12 cellular contexts compared by ENCODE assay signal in genomic region chr10:77872947-77873557, GRCh38. TPM values are rescaled to one million over a fixed set of nuclear protein-coding genes. Genes with fewer than 3 reads are reported as not detected.
DNase-seq lines count a peak whose midpoint lies in the region; ATAC-seq and TF ChIP-seq lines count a peak whose summit lies in the region.
"Had no signal": no experiment of that assay in that cellular context is flagged by ENCODE, and none has a peak within 500 bp of the region (broad histone marks: within the 10 kb centered on the region; RNA-seq: fewer than 3 reads in every experiment).

No MANE protein-coding gene starts in this region.

- no peak for TF ChIP-seq RAD21 in HCT116 (IDR thresholded peaks at IDR 0.05; ENCODE audit: low read depth)

- H2AFZ ChIP-seq in HCT116 (ENCODE audit: low read depth, low read length, poor library complexity, severe bottlenecking), result no peak overlapping the region

- no peak for TF ChIP-seq POLR2A in HCT116 (IDR thresholded peaks at IDR 0.05; ENCODE audit: borderline replicate concordance, extremely low read depth, insufficient read depth, insufficient read length)

- CTCF ChIA-PET in HCT116 (lab: Charles Lee), result interaction anchor here (1.1 to 2.8 kb wide), 6 partner anchors 17 to 157 kb away, joined by 3 to 18 read pairs (median 4); partner anchors contain the start of gene POLR3A

- peak; percentile 23 for ATAC-seq in HCT116
- peak; percentile 30 for ATAC-seq in foreskin keratinocyte
- ATAC-seq in stimulated activated naive B cell treated with anti-CD40 and anti-IgM and Interleukin-4, amounts not matched to agents 10 μg/mL and 1 μg/mL and 100 μg/mL, for 72 hours (replicated peaks), result no peak

- H4K20me1 ChIP-seq in HCT116 (ENCODE audit: insufficient read depth), result no peaks in the 10 kb centered on the region

- H3K4me2 ChIP-seq in HCT116 (ENCODE audit: low read length), result peak overlapping the region; percentile 75

- H3K9me3 Mint-ChIP-seq in activated naive CD8-positive, alpha-beta T cell treated with anti-CD3 and anti-CD28 coated beads for 36 hours, result no peaks in the 10 kb centered on the region
- peaks cover 0 to 4% of the 10 kb centered on the region in 2 donors for H3K9me3 Mint-ChIP-seq in stimulated activated naive B cell treated with anti-CD40 and anti-IgM and Interleukin-4, amounts not matched to agents 10 μg/mL and 1 μg/mL and 100 μg/mL, for 72 hours
- H3K9me3 Mint-ChIP-seq: dendritic cell treated with granulocyte-macrophage colony-stimulating factor and Interleukin-4, amounts not matched to agents 40 ng/mL and 50 ng/mL, for 4 days had no signal

- H3K27ac Mint-ChIP-seq in activated naive CD8-positive, alpha-beta T cell treated with anti-CD3 and anti-CD28 coated beads for 36 hours, result peak overlapping the region; percentile 80
- peak overlapping the region; percentile 82 for H3K27ac Mint-ChIP-seq in stimulated activated naive B cell treated with anti-CD40 and anti-IgM and Interleukin-4, amounts not matched to agents 10 μg/mL and 1 μg/mL and 100 μg/mL, for 72 hours
- H3K27ac Mint-ChIP-seq: dendritic cell treated with granulocyte-macrophage colony-stimulating factor and Interleukin-4, amounts not matched to agents 40 ng/mL and 50 ng/mL, for 4 days had no signal

- POLR2A ChIA-PET in HCT116 (lab: Charles Lee), result interaction anchor here (1.0 to 1.4 kb wide), 3 partner anchors 8 to 76 kb away, joined by 3 to 9 read pairs (median 5); no protein-coding TSS in a partner anchor

- H3K9me2 ChIP-seq in HCT116 (ENCODE audit: insufficient read depth), result no peaks in the 10 kb centered on the region

- H3K27me3 Mint-ChIP-seq in activated naive CD8-positive, alpha-beta T cell treated with anti-CD3 and anti-CD28 coated beads for 36 hours, result peaks cover under 1% of the 10 kb centered on the region
- H3K27me3 Mint-ChIP-seq in stimulated activated naive B cell treated with anti-CD40 and anti-IgM and Interleukin-4, amounts not matched to agents 10 μg/mL and 1 μg/mL and 100 μg/mL, for 72 hours, result no peaks in the 10 kb centered on the region

- H3K4me3 ChIP-seq in HCT116 (replicated peaks in 1 of 2; ENCODE audit: low read depth in 1 of 2, low read length in 2 of 2), result no peak overlapping the region; a peak in 1 of 4 replicates
- H3K4me3 ChIP-seq: HAP-1, SK-N-MC had no signal

- DNase-seq in HCT116 (ENCODE audit: low read depth, low spot score) (no peak), foreskin keratinocyte (peak in 1 of 2 donors; percentile 72), HT-29 (ENCODE audit: low spot score) (no peak), NAMALWA (ENCODE audit: low spot score) (no peak), DMS114 treated with DMSO at 0.1 percent for 48 hours (lab: John Stamatoyannopoulos, UW; ENCODE audit: unreplicated experiment) (no peak), NCI-H1417 (lab: John Stamatoyannopoulos, UW) (no peak)
- DNase-seq in activated naive CD8-positive, alpha-beta T cell treated with anti-CD3 and anti-CD28 coated beads for 36 hours, result no peak
- DNase-seq in stimulated activated naive B cell treated with anti-CD40 and anti-IgM and Interleukin-4, amounts not matched to agents 10 μg/mL and 1 μg/mL and 100 μg/mL, for 72 hours, result no peak
- DNase-seq: activated CD4-positive, alpha-beta T cell treated with anti-CD3 and anti-CD28 coated beads for 1 hour had no signal

- TF ChIP-seq CTCF in HCT116 (IDR thresholded peaks at IDR 0.05 in 2 of 3, conservative IDR thresholded peaks at IDR 0.05 in 1 of 3; ENCODE audit: borderline replicate concordance in 1 of 3, insufficient read depth in 1 of 3, low read depth in 2 of 3, low read length in 2 of 3) (no peak), foreskin keratinocyte (conservative IDR thresholded peaks at IDR 0.05) (no peak)

- no peaks in the 10 kb centered on the region for H3K36me3 ChIP-seq in HCT116 (ENCODE audit: control insufficient read depth in 1 of 2, insufficient read depth in 2 of 2, low read length in 2 of 2)
- H3K36me3 ChIP-seq: HAP-1 had no signal

- H3K79me2 ChIP-seq in HCT116 (ENCODE audit: insufficient read depth, low read length), result peaks cover 47% of the 10 kb centered on the region

- H3K4me1 Mint-ChIP-seq in activated naive CD8-positive, alpha-beta T cell treated with anti-CD3 and anti-CD28 coated beads for 36 hours, result peaks cover 14% of the 10 kb centered on the region
- H3K4me1 Mint-ChIP-seq in stimulated activated naive B cell treated with anti-CD40 and anti-IgM and Interleukin-4, amounts not matched to agents 10 μg/mL and 1 μg/mL and 100 μg/mL, for 72 hours, result peaks cover 19 to 31% of the 10 kb centered on the region in 2 donors

- H3K27ac ChIP-seq in HCT116 (ENCODE audit: low read depth, low read length) (peak overlapping the region; percentile 83), foreskin keratinocyte (peak overlapping the region; percentile 38)
- H3K27ac ChIP-seq: SK-N-MC had no signal

- RAD21 ChIA-PET in HCT116 (lab: Charles Lee; ENCODE audit: low non-redundant PET in 1 of 2, low total read pairs in 2 of 2, uncharacterized antibody in 2 of 2, unreplicated experiment in 2 of 2), result interaction anchor here (0.8 to 1.2 kb wide), 3 partner anchors 16 to 101 kb away, joined by 3 to 4 read pairs (median 4); no protein-coding TSS in a partner anchor

- H3K4me1 ChIP-seq in HCT116 (ENCODE audit: control insufficient read depth in 1 of 2, insufficient read depth in 2 of 2, low read length in 2 of 2) (peaks cover 28 to 43% of the 10 kb centered on the region in 2 experiments), foreskin keratinocyte (peaks cover 40% of the 10 kb centered on the region)
- H3K4me1 ChIP-seq: HAP-1 had no signal

- H3K9me3 ChIP-seq in HCT116 (ENCODE audit: control insufficient read depth in 1 of 2, insufficient read depth in 1 of 2, low read depth in 1 of 2, low read length in 2 of 2), result no peaks in the 10 kb centered on the region
- H3K9me3 ChIP-seq: HAP-1 had no signal

- intact Hi-C loops in HCT116 (cut with micrococcal nuclease), result no loop called here

- no peak overlapping the region for H3K4me3 Mint-ChIP-seq in activated naive CD8-positive, alpha-beta T cell treated with anti-CD3 and anti-CD28 coated beads for 36 hours
- H3K4me3 Mint-ChIP-seq in stimulated activated naive B cell treated with anti-CD40 and anti-IgM and Interleukin-4, amounts not matched to agents 10 μg/mL and 1 μg/mL and 100 μg/mL, for 72 hours, result no peak overlapping the region
- H3K4me3 Mint-ChIP-seq: dendritic cell treated with granulocyte-macrophage colony-stimulating factor and Interleukin-4, amounts not matched to agents 40 ng/mL and 50 ng/mL, for 4 days had no signal

- H3K9ac ChIP-seq in HCT116 (ENCODE audit: low read length), result peak overlapping the region; percentile 51; the same call in 1 of the 2 replicates

- H3K27me3 ChIP-seq in HCT116 (ENCODE audit: insufficient read depth, low read length) (no peaks in the 10 kb centered on the region), foreskin keratinocyte (no peaks in the 10 kb centered on the region)

- H3K36me3 Mint-ChIP-seq in activated naive CD8-positive, alpha-beta T cell treated with anti-CD3 and anti-CD28 coated beads for 36 hours, result no peaks in the 10 kb centered on the region
- H3K36me3 Mint-ChIP-seq in stimulated activated naive B cell treated with anti-CD40 and anti-IgM and Interleukin-4, amounts not matched to agents 10 μg/mL and 1 μg/mL and 100 μg/mL, for 72 hours, result peaks cover 0 to 2% of the 10 kb centered on the region in 2 donors

- BruUV-seq in HCT116 (replicated peaks; lab: Mats Ljungman, UMichigan), result no TSS peak

TF ChIP-seq in HCT116, 20 proteins besides CTCF, POLR2A, EP300 and RAD21:
- TF ChIP-seq REST (IDR thresholded peaks at IDR 0.05; ENCODE audit: low read depth) (no peak), ATF3 (IDR thresholded peaks at IDR 0.05) (no peak), JUND (IDR thresholded peaks at IDR 0.05) (no peak), FOSL1 (IDR thresholded peaks at IDR 0.05; ENCODE audit: low read depth) (no peak), POLR2AphosphoS5 (IDR thresholded peaks at IDR 0.05; ENCODE audit: low read depth, low read length) (no peak), CEBPB (IDR thresholded peaks at IDR 0.05; ENCODE audit: low read depth) (no peak), SP1 (IDR thresholded peaks at IDR 0.05; ENCODE audit: low read depth) (no peak)
TF ChIP-seq in HCT116: peak in this region for 0.

RNA-seq across cellular contexts. Expression of gene DLG5, which starts 53.5 kb away (rescaled TPM):
- total RNA-seq in HCT116 (2021; ENCODE audit: unreplicated experiment) (44.8 TPM), foreskin keratinocyte (66.7 and 74.8 TPM in 2 replicates)
- 39.1 and 44.3 TPM in 2 replicates for polyA plus RNA-seq in HCT116 (2012)
- 1 to 10 TPM; 1.6 to 2.1 TPM for total RNA-seq in activated naive CD8-positive, alpha-beta T cell treated with anti-CD3 and anti-CD28 coated beads for 36 hours
- polyA plus RNA-seq in foreskin keratinocyte, result 25.1 and 29.0 TPM in 2 replicates
- total RNA-seq in HT-29 (2014; rRNA removed; shearing (Covaris generic)), result 17.9 and 24.9 TPM in 2 replicates

Comparison
In these comparisons a context has a peak if more than half of its experiments do, and no peak if none do; other contexts are left out.
1. ATAC-seq: peak in HCT116 (single experiment) and foreskin keratinocyte (single experiment); none in stimulated activated naive B cell treated with anti-CD40 and anti-IgM and Interleukin-4, amounts not matched to agents 10 μg/mL and 1 μg/mL and 100 μg/mL, for 72 hours (0 of 2).